ENCODE assay signal across 8 cellular contexts in genomic region chr6:163906006-163906710, GRCh38.
"Had no signal": no experiment of that assay in that cellular context is flagged by ENCODE, and none has a peak within 500 bp of the region (broad histone marks: within the 10 kb centered on the region; RNA-seq: fewer than 3 reads in every experiment).

No MANE protein-coding gene starts in this region.

- H2AFZ ChIP-seq: GM23248 had no signal

- FAIRE-seq: H54, K562 had no signal

- H3K27ac ChIP-seq: GM23248, HL-60 had no signal

- DNase-seq: GM23248, GOT3, H9, HCEC 1CT, IMR-90 had no signal

- H3K4me3 ChIP-seq: GM23248, K562 had no signal

- H3K9ac ChIP-seq: GM23248 had no signal

- ATAC-seq: K562 had no signal
